Comparison of ENCODE assay signal across 24 cellular contexts in genomic region chr20:58429303-58429702, GRCh38.
"Had no signal": no experiment of that assay in that cellular context is flagged by ENCODE, and none has a peak within 500 bp of the region (broad histone marks: within the 10 kb centered on the region; RNA-seq: fewer than 3 reads in every experiment).

No MANE protein-coding gene starts in this region.

- H3K27me3 Mint-ChIP-seq: memory B cell; natural killer cell treated with Interleukin-12 subunit alpha and Interleukin-12 subunit beta and Interleukin-15 and Interleukin-18, amount 100 ng/mL, for 72 hours had no signal

- H2AFZ ChIP-seq: neural progenitor cell had no signal

- H3K9me3 Mint-ChIP-seq: immature natural killer cell; memory B cell; natural killer cell treated with Interleukin-12 subunit alpha and Interleukin-12 subunit beta and Interleukin-15 and Interleukin-18, amount 100 ng/mL, for 72 hours had no signal

- H3K4me3 Mint-ChIP-seq: immature natural killer cell; memory B cell; natural killer cell treated with Interleukin-12 subunit alpha and Interleukin-12 subunit beta and Interleukin-15 and Interleukin-18, amount 100 ng/mL, for 72 hours; neural progenitor cell had no signal

- ATAC-seq: esophagus mucosa; gastrocnemius medialis; heart right ventricle; lower lobe of right lung; natural killer cell treated with Interleukin-12 subunit alpha and Interleukin-12 subunit beta and Interleukin-15 and Interleukin-18, amount 100 ng/mL, for 72 hours had no signal

- H3K9me3 ChIP-seq: gastrocnemius medialis, lower lobe of right lung, ovary, right atrium auricular region, stomach, thoracic aorta, transverse colon had no signal

- H3K9ac ChIP-seq: neural progenitor cell had no signal

- H3K4me2 ChIP-seq: neural progenitor cell had no signal

- H3K27me3 ChIP-seq: dorsolateral prefrontal cortex, gastrocnemius medialis, heart right ventricle, neural progenitor cell, ovary, right atrium auricular region, stomach, transverse colon had no signal

- DNase-seq: cortex of kidney; dorsolateral prefrontal cortex; effector CD8-positive, alpha-beta T cell; gastrocnemius medialis; heart right ventricle; hypothalamus; immature natural killer cell; left ventricle myocardium inferior; lower lobe of right lung; midbrain; nucleus accumbens; ovary; small intestine; stimulated activated CD4-positive, alpha-beta T cell treated with anti-CD3 and anti-CD28 coated beads, Interleukin-12 subunit alpha, Interleukin-12 subunit beta, amount 100 ng/mL, for 4 hours; stimulated activated naive CD4-positive, alpha-beta T cell; stomach; substantia nigra; transverse colon had no signal

- H3K4me3 ChIP-seq: dorsolateral prefrontal cortex, gastrocnemius medialis, heart right ventricle, left ventricle myocardium inferior, lower lobe of right lung, neural progenitor cell, ovary, right atrium auricular region, stomach, thoracic aorta, transverse colon had no signal

- H3K27ac Mint-ChIP-seq: memory B cell; natural killer cell treated with Interleukin-12 subunit alpha and Interleukin-12 subunit beta and Interleukin-15 and Interleukin-18, amount 100 ng/mL, for 72 hours; neural progenitor cell had no signal

- H3K36me3 ChIP-seq: gastrocnemius medialis, neural progenitor cell, ovary, thoracic aorta, transverse colon had no signal

- H3K27ac ChIP-seq: dorsolateral prefrontal cortex, gastrocnemius medialis, heart right ventricle, left ventricle myocardium inferior, lower lobe of right lung, neural progenitor cell, ovary, right atrium auricular region, stomach, thoracic aorta, transverse colon had no signal
